In the genomic region with DNA sequence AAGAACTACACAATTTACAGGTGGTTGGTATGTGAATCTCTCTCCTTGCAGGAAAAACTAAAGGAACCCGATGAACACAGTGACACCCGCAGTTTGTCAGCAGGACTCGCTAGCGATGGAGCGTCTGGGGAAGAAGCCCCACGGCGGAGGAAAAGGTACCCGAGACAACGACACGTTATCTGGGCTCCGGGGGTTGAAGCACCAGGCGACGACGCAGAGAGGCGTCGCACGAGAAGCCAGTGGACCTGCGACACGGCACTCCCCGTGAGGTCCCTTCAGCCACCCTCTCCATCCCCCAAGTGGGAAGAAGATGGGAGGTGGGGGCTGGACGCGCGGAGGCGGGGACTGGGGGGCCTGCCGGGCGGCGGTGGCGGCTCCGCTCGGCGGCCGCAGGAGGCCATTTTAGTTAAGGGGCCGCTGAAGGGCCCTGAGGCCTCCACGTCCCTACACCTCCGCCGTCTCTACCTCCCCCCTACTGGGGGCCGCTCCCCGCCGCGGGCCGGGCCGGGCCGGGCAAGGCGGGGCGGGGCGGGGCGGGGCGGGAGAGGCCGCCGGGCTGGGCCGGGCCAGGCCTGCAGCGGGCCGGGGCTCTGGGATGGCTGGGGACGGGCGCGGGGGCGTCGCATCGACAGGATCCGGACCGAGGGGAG, we compare ENCODE assay signal across 8 cellular contexts.
DNase-seq lines count a peak whose midpoint lies in the region; ATAC-seq and TF ChIP-seq lines count a peak whose summit lies in the region.

No MANE protein-coding gene starts in this region.

- H3K4me3 ChIP-seq in HEK293 (ENCODE audit: low read depth, low read length) = peak overlapping the region; percentile 92
- H3K4me3 ChIP-seq in effector memory CD4-positive, alpha-beta T cell (ENCODE audit: insufficient read depth, low read depth, low read length, poor library complexity, severe bottlenecking) = peak overlapping the region; percentile 90

- H3K4me1 ChIP-seq in HEK293 (ENCODE audit: control insufficient read depth, insufficient read depth, low read length) = peaks cover 12% of the 10 kb centered on the region; the same call in 1 of the 2 replicates
- peaks cover 14% of the 10 kb centered on the region for H3K4me1 ChIP-seq in effector memory CD4-positive, alpha-beta T cell (ENCODE audit: control insufficient read depth, insufficient read depth, low read length, poor library complexity, severe bottlenecking)

- H3K9me3 ChIP-seq in HEK293 (ENCODE audit: control insufficient read depth, insufficient read depth, low read depth, low read length) = no peaks in the 10 kb centered on the region
- no peaks in the 10 kb centered on the region for H3K9me3 ChIP-seq in effector memory CD4-positive, alpha-beta T cell (ENCODE audit: control insufficient read depth, low read length)

- TF ChIP-seq CTCF in HEK293 (tag by site-specific recombination; IDR thresholded peaks at IDR 0.05) = no peak

- peaks cover 34% of the 10 kb centered on the region for H3K4me1 Mint-ChIP-seq in memory B cell

- POLR2A ChIA-PET in HEK293 (lab: Yijun Ruan, JAX) = no interaction called here

- H3K27ac ChIP-seq in HEK293 (ENCODE audit: extremely low read depth, low read depth, low read length) = peak overlapping the region; percentile 95
- peak overlapping the region; percentile 94 for H3K27ac ChIP-seq in effector memory CD4-positive, alpha-beta T cell (ENCODE audit: insufficient read depth, low read length, poor library complexity, severe bottlenecking)

- H3K4me3 Mint-ChIP-seq in memory B cell = peak overlapping the region; percentile 93

- no peaks in the 10 kb centered on the region for H3K27me3 ChIP-seq in effector memory CD4-positive, alpha-beta T cell (replicated peaks; ENCODE audit: control insufficient read depth, insufficient read depth, low read length, poor library complexity, severe bottlenecking)

- peak overlapping the region; percentile 95 for H3K27ac Mint-ChIP-seq in memory B cell

- no peaks in the 10 kb centered on the region for H3K27me3 Mint-ChIP-seq in memory B cell

- peaks cover 2% of the 10 kb centered on the region for H3K36me3 Mint-ChIP-seq in memory B cell

- peak; percentile 17 for ATAC-seq in memory B cell (ENCODE audit: low read depth)

- DNase-seq in DMS 273 (lab: John Stamatoyannopoulos, UW; ENCODE audit: unreplicated experiment) (peak; percentile 71), DMS 273 treated with DMSO at 0.1 percent for 48 hours (lab: John Stamatoyannopoulos, UW) (no peak), NAMALWA (ENCODE audit: low spot score) (peak; percentile 66), memory B cell (ENCODE audit: low spot score in 2 of 2) (peak; percentile 41 to 54)
- DNase-seq in activated CD4-positive, alpha-beta T cell treated with anti-CD3 and anti-CD28 coated beads, Interleukin-2, amount 50 U/mL, for 4 hours = peak; percentile 23 to 34
- DNase-seq in effector memory CD4-positive, alpha-beta T cell = peak; percentile 36 to 44 (median 43)
- peak; percentile 17 to 31 for DNase-seq in stimulated activated CD8-positive, alpha-beta memory T cell treated with anti-CD3 and anti-CD28 coated beads, Interleukin-15, amount 100 ng/mL, for 4 hours (ENCODE audit: low read depth in 2 of 2)

- CTCF ChIA-PET in HEK293 (lab: Yijun Ruan, JAX) = no interaction called here

- H3K36me3 ChIP-seq in HEK293 (ENCODE audit: control insufficient read depth in 2 of 2, insufficient read depth in 1 of 2, low read length in 2 of 2) = peaks cover 5 to 22% of the 10 kb centered on the region in 2 experiments
- peaks cover 5% of the 10 kb centered on the region for H3K36me3 ChIP-seq in effector memory CD4-positive, alpha-beta T cell (ENCODE audit: control insufficient read depth, insufficient read depth, low read length)

- H3K9me3 Mint-ChIP-seq in memory B cell = no peaks in the 10 kb centered on the region

TF ChIP-seq in HEK293, 187 proteins besides CTCF, POLR2A, EP300 and RAD21 (continues in another document):
- TF ChIP-seq ZFP37 (tag by site-specific recombination; IDR thresholded peaks at IDR 0.05) (0 out of 2 replicates have a peak, but pooled peaks have one; percentile 31), ZNF501 (tag by site-specific recombination; IDR thresholded peaks at IDR 0.05) (0 out of 2 replicates have a peak, but pooled peaks have one; percentile 25), ZFHX2 (tag by site-specific recombination; conservative IDR thresholded peaks at IDR 0.05) (peak; percentile 85), ZNF138 (tag by site-specific recombination; IDR thresholded peaks at IDR 0.05; ENCODE audit: borderline replicate concordance) (no peak), ZNF792 (tag by site-specific recombination; IDR thresholded peaks at IDR 0.05) (no peak), SCRT2 (tag by site-specific recombination; IDR thresholded peaks at IDR 0.05) (peak; percentile 95), ZNF112 (tag by site-specific recombination; IDR thresholded peaks at IDR 0.05) (no peak), ZBTB48 (tag by site-specific recombination; IDR thresholded peaks at IDR 0.05) (no peak), ZNF24 (tag by site-specific recombination; IDR thresholded peaks at IDR 0.05) (no peak), ZNF366 (tag by site-specific recombination; conservative IDR thresholded peaks at IDR 0.05) (0 out of 2 replicates have a peak, but pooled peaks have one; percentile 10), ZBTB17 (tag by site-specific recombination; IDR thresholded peaks at IDR 0.05) (peak; percentile 43; the same call in 1 of the 2 replicates), GFI1B (tag by site-specific recombination; IDR thresholded peaks at IDR 0.05) (no peak), EGR2 (tag by site-specific recombination; IDR thresholded peaks at IDR 0.05; ENCODE audit: low read depth) (peak; percentile 66), WT1 (tag by site-specific recombination; IDR thresholded peaks at IDR 0.05) (no peak), ZNF292 (tag by site-specific recombination; IDR thresholded peaks at IDR 0.05; ENCODE audit: borderline replicate concordance, low read depth) (no peak), ZNF585B (tag by site-specific recombination; IDR thresholded peaks at IDR 0.05) (no peak), HOXD13 (CRISPR knock-in tag; IDR thresholded peaks at IDR 0.05; ENCODE audit: borderline replicate concordance) (no peak), SP7 (tag by site-specific recombination; IDR thresholded peaks at IDR 0.05) (no peak), ZNF654 (tag by site-specific recombination; IDR thresholded peaks at IDR 0.05; ENCODE audit: low read depth) (no peak), YY2 (tag by site-specific recombination; IDR thresholded peaks at IDR 0.05) (no peak), SCRT1 (tag by site-specific recombination; IDR thresholded peaks at IDR 0.05; ENCODE audit: borderline replicate concordance) (no peak), ZIC2 (tag by site-specific recombination; IDR thresholded peaks at IDR 0.05) (peak; percentile 92), SP2 (tag by site-specific recombination; IDR thresholded peaks at IDR 0.05) (peak; percentile 46; the same call in 1 of the 2 replicates)
- TF ChIP-seq, protein P1, sequence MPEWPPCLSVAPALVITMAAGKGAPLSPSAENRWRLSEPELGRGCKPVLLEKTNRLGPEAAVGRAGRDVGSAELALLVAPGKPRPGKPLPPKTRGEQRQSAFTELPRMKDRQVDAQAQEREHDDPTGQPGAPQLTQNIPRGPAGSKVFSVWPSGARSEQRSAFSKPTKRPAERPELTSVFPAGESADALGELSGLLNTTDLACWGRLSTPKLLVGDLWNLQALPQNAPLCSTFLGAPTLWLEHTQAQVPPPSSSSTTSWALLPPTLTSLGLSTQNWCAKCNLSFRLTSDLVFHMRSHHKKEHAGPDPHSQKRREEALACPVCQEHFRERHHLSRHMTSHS (tag by site-specific recombination; IDR thresholded peaks at IDR 0.05) = no peak
- TF ChIP-seq, protein P2, sequence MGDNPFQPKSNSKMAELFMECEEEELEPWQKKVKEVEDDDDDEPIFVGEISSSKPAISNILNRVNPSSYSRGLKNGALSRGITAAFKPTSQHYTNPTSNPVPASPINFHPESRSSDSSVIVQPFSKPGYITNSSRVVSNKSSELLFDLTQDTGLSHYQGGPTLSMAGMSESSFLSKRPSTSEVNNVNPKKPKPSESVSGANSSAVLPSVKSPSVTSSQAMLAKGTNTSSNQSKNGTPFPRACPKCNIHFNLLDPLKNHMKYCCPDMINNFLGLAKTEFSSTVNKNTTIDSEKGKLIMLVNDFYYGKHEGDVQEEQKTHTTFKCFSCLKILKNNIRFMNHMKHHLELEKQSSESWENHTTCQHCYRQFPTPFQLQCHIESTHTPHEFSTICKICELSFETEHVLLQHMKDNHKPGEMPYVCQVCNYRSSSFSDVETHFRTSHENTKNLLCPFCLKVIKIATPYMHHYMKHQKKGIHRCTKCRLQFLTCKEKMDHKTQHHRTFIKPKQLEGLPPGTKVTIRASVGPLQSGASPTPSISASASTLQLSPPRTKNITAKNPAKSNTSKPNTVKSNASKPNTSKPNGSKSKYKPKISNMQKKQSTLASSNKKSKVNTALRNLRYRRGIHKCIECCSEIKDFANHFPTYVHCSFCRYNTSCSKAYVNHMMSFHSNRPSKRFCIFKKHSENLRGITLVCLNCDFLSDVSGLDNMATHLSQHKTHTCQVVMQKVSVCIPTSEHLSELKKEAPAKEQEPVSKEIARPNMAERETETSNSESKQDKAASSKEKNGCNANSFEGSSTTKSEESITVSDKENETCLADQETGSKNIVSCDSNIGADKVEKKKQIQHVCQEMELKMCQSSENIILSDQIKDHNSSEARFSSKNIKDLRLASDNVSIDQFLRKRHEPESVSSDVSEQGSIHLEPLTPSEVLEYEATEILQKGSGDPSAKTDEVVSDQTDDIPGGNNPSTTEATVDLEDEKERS (tag by site-specific recombination; IDR thresholded peaks at IDR 0.05) = no peak
- TF ChIP-seq, protein P3, sequence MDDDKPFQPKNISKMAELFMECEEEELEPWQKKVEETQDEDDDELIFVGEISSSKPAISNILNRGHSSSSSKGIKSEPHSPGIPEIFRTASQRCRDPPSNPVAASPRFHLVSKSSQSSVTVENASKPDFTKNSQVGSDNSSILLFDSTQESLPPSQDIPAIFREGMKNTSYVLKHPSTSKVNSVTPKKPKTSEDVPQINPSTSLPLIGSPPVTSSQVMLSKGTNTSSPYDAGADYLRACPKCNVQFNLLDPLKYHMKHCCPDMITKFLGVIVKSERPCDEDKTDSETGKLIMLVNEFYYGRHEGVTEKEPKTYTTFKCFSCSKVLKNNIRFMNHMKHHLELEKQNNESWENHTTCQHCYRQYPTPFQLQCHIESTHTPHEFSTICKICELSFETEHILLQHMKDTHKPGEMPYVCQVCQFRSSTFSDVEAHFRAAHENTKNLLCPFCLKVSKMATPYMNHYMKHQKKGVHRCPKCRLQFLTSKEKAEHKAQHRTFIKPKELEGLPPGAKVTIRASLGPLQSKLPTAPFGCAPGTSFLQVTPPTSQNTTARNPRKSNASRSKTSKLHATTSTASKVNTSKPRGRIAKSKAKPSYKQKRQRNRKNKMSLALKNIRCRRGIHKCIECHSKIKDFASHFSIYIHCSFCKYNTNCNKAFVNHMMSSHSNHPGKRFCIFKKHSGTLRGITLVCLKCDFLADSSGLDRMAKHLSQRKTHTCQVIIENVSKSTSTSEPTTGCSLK (tag by site-specific recombination; IDR thresholded peaks at IDR 0.05) = no peak
